8 cellular contexts compared by ENCODE assay signal in genomic region chr3:10026084-10026890, GRCh38. TPM values are rescaled to one million over a fixed set of nuclear protein-coding genes. Genes with fewer than 3 reads are reported as not detected.
A peak's percentile ranks its signal among the peaks of the same experiment; 100 is the strongest.
DNase-seq lines count a peak whose midpoint lies in the region; ATAC-seq, FAIRE-seq and TF ChIP-seq lines count a peak whose summit lies in the region.

Gene FANCD2, plus strand, starts transcription at chr3:10026437. Its CDS starts 2,221 bp downstream, at chr3:10028658.

- H3K36me3 ChIP-seq in A673 (ENCODE audit: insufficient read depth, low read length, poor library complexity, severe bottlenecking) (peaks cover 15% of the 10 kb centered on the region), WERI-Rb-1 (peaks cover 35% of the 10 kb centered on the region), breast epithelium (no peaks in the 10 kb centered on the region), small intestine (ENCODE audit: control insufficient read depth in 2 of 2, insufficient read depth in 2 of 2, low read length in 2 of 2) (peaks cover 2 to 3% of the 10 kb centered on the region in 2 donors)

- POLR2A ChIA-PET in A673 (lab: Charles Lee; ENCODE audit: low non-redundant PET) = no interaction called here

- H3K9me3 ChIP-seq in A673 (ENCODE audit: low read depth, low read length, poor library complexity, severe bottlenecking) = no peaks in the 10 kb centered on the region
- no peaks in the 10 kb centered on the region for H3K9me3 ChIP-seq in WERI-Rb-1 (ENCODE audit: severe bottlenecking)
- H3K9me3 ChIP-seq in breast epithelium = no peaks in the 10 kb centered on the region
- no peaks in the 10 kb centered on the region for H3K9me3 ChIP-seq in small intestine (ENCODE audit: control insufficient read depth, low read depth)

- peaks cover 7% of the 10 kb centered on the region for H3K4me1 ChIP-seq in A673 (ENCODE audit: insufficient read depth, low read length, poor library complexity, severe bottlenecking)
- H3K4me1 ChIP-seq in breast epithelium = peaks cover 0 to 9% of the 10 kb centered on the region in 2 donors
- H3K4me1 ChIP-seq in small intestine (ENCODE audit: control insufficient read depth in 2 of 2, insufficient read depth in 1 of 2, low read depth in 1 of 2, low read length in 1 of 2) = peaks cover 2 to 3% of the 10 kb centered on the region in 2 donors

- ATAC-seq in HG03060 (IDR thresholded peaks at IDR 0.05; ENCODE audit: low read depth, unreplicated experiment) = peak; percentile 56

- H3K27ac ChIP-seq in A673 (ENCODE audit: low read depth, low read length, poor library complexity, severe bottlenecking) = peak within 1 kb of the TSS; percentile 91
- H3K27ac ChIP-seq in WERI-Rb-1 = peak within 1 kb of the TSS; percentile 92
- H3K27ac ChIP-seq in breast epithelium = peak within 1 kb of the TSS; percentile 42 to 74
- peak within 1 kb of the TSS; percentile 84 to 93 for H3K27ac ChIP-seq in small intestine (ENCODE audit: low read depth in 1 of 2, low read length in 1 of 2)

- peak; percentile 81 for TF ChIP-seq POLR2A in GM18526 (IDR thresholded peaks at IDR 0.05; ENCODE audit: extremely low read depth, insufficient read length)
- peak; percentile 63 for TF ChIP-seq POLR2A in breast epithelium (IDR thresholded peaks at IDR 0.05)

- WGBS in small intestine, 3 donors = 0 to 1% (median 0%) methylated on average over 54 to 61 of the region's 61 CpGs

- CTCF ChIA-PET in A673 (lab: Charles Lee) = no interaction called here

- no peak for FAIRE-seq in small intestine (lab: Jason Lieb, UNC)

- H3K4me3 ChIP-seq in A673 (ENCODE audit: low read depth, low read length, poor library complexity, severe bottlenecking) (peak within 1 kb of the TSS; percentile 86), WERI-Rb-1 (ENCODE audit: low read depth, low read length) (peak within 1 kb of the TSS; percentile 68), breast epithelium (peak within 1 kb of the TSS; percentile 68 to 92 (median 73)), small intestine (ENCODE audit: low read depth in 1 of 2, low read length in 2 of 2) (peak within 1 kb of the TSS; percentile 88 to 93)

- peak; percentile 94 for DNase-seq in A673 (ENCODE audit: low spot score)
- peak; percentile 35 for DNase-seq in NCI-H2196 treated with DMSO at 0.1 percent for 48 hours (lab: John Stamatoyannopoulos, UW; ENCODE audit: unreplicated experiment)
- DNase-seq in WERI-Rb-1 = peak; percentile 91
- peak; percentile 83 to 86 for DNase-seq in breast epithelium (ENCODE audit: low spot score in 2 of 2)
- peak; percentile 92 for DNase-seq in iPS-NIHi11 (ENCODE audit: low spot score)
- peak; percentile 86 for DNase-seq in small intestine

- TF ChIP-seq CTCF in A673 (conservative IDR thresholded peaks at IDR 0.05; ENCODE audit: low read depth, low read length) = no peak
- no peak for TF ChIP-seq CTCF in WERI-Rb-1 (IDR thresholded peaks at IDR 0.05; ENCODE audit: low read depth, low read length)
- TF ChIP-seq CTCF in breast epithelium (IDR thresholded peaks at IDR 0.05) = no peak

- BruUV-seq in A673 (replicated peaks; lab: Mats Ljungman, UMichigan) = TSS peak; percentile 83

- H3K27me3 ChIP-seq in A673 (replicated peaks; ENCODE audit: insufficient read depth, low read depth, low read length, poor library complexity) (no peaks in the 10 kb centered on the region), WERI-Rb-1 (ENCODE audit: insufficient read depth, low read depth, severe bottlenecking) (no peaks in the 10 kb centered on the region), breast epithelium (no peaks in the 10 kb centered on the region), small intestine (ENCODE audit: control insufficient read depth in 2 of 2, insufficient read depth in 2 of 2, low read length in 2 of 2) (no peaks in the 10 kb centered on the region)

- intact Hi-C loops in A673 (cut with micrococcal nuclease; ENCODE audit: unreplicated experiment) (no loop called here), breast epithelium (cut with DNase I; ENCODE audit: low total_unique reads) (no loop called here)

RNA-seq across cellular contexts. Expression of gene FANCD2, which starts in this region (rescaled TPM):
- total RNA-seq in A673 (2021) (64.6 and 69.2 TPM in 2 replicates), breast epithelium (10 to 100 TPM in 1 of 3 donors, 1 to 10 TPM in 2; 3.7 to 12.9 (median 6.2) TPM)
- polyA plus RNA-seq in small intestine = 1 to 10 TPM in 2 of 3 donors, under 1 TPM in 1; 0.45 to 7.5 (median 1.4) TPM

Comparison
In these comparisons a context has a peak if more than half of its experiments do, and no peak if none do; other contexts are left out.
1. Peak in every context shown above with its lines: DNase-seq, ATAC-seq, H3K4me3 ChIP-seq and H3K27ac ChIP-seq.
2. DNase-seq: peak in every context shown above with its lines; median percentile 94 in A673; 92 in iPS-NIHi11; 91 in WERI-Rb-1; 86 in small intestine; 84 in breast epithelium; 35 in NCI-H2196 treated with DMSO at 0.1 percent for 48 hours.